8 cellular contexts compared by ENCODE assay signal in the genomic region with DNA sequence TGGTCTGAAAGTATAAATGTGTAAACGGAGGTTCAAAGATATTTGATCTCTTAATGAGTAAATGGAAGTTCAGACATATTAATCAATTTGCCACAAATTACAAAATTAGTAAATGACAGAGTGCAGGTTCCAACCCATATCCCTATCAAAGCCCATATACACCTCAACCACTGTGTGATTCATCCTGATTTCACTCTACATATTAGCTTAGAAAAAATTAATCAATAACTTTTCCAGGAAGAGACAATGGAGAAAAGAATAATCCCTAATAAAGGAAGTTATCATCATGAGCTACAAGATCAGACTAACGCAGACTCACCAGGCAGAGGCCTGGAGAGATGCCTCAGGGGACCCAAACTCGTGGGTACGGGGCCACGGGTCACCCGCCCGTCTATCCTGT.
DNase-seq lines count a peak whose midpoint lies in the region; ATAC-seq, FAIRE-seq and TF ChIP-seq lines count a peak whose summit lies in the region.
"Not testable (repeated sequence)": the region's sequence is repeated elsewhere in the genome, so short reads cannot be mapped to it uniquely, and the experiment has no call there.

No MANE protein-coding gene starts in this region.

- not testable (repeated sequence) for TF ChIP-seq POLR2A in adrenal gland (IDR thresholded peaks at IDR 0.05); endothelial cell of umbilical vein (IDR thresholded peaks at IDR 0.05; ENCODE audit: low read depth, low read length)

- ATAC-seq in natural killer cell; stimulated activated naive CD8-positive, alpha-beta T cell treated with anti-CD3 and anti-CD28 coated beads, Interleukin-15, amount 100 ng/mL, for 72 hours: not testable (repeated sequence)

- not testable (repeated sequence) for TF ChIP-seq CTCF in AG04450 (IDR thresholded peaks at IDR 0.05; ENCODE audit: low read depth, low read length); HFF-Myc (IDR thresholded peaks at IDR 0.05; ENCODE audit: low read depth, low read length, missing control alignments); adrenal gland (IDR thresholded peaks at IDR 0.05); endothelial cell of umbilical vein (IDR thresholded peaks at IDR 0.05; ENCODE audit: extremely low read depth in 1 of 2, insufficient read depth in 1 of 2, low read depth in 1 of 2, low read length in 2 of 2); natural killer cell (IDR thresholded peaks at IDR 0.05)

- WGBS in adrenal gland, 4 donors = 9 to 25% (median 13%) methylated on average over 7 of the region's 7 CpGs

- H3K9ac ChIP-seq in endothelial cell of umbilical vein (replicated peaks; ENCODE audit: extremely low read depth, insufficient read depth, low read length) (peak overlapping the region; percentile 61), iPS-20b (ENCODE audit: low read depth, low read length) (peak overlapping the region; percentile 89; the same call in 1 of the 2 replicates)

- FAIRE-seq in endothelial cell of umbilical vein (lab: Jason Lieb, UNC) = not testable (repeated sequence)

- H3K4me1 ChIP-seq in adrenal gland (replicated peaks in 1 of 2); endothelial cell of umbilical vein (ENCODE audit: control insufficient read depth, extremely low read depth, insufficient read depth, low read length); iPS-20b (ENCODE audit: insufficient read depth, low read length): not testable (repeated sequence)

- peak overlapping the region; percentile 95 for H3K27ac Mint-ChIP-seq in T-helper 2 cell treated with Interferon-gamma antibody and Interleukin-4, amounts not matched to agents 5 μg/mL and 100 μg/mL, for 36 hours
- H3K27ac Mint-ChIP-seq in natural killer cell = peak overlapping the region; percentile 91 to 92
- H3K27ac Mint-ChIP-seq in stimulated activated naive CD8-positive, alpha-beta T cell treated with anti-CD3 and anti-CD28 coated beads, Interleukin-15, amount 100 ng/mL, for 72 hours = peak overlapping the region; percentile 97 to 100

- CTCF ChIA-PET in AG04450 (lab: Charles Lee); endothelial cell of umbilical vein (lab: Charles Lee): not testable (repeated sequence)

- H3K4me3 ChIP-seq in AG04450 (ENCODE audit: low read depth, low read length) = peak overlapping the region; percentile 74
- H3K4me3 ChIP-seq in HFF-Myc (replicated peaks; ENCODE audit: low read depth, low read length) = peak overlapping the region; percentile 73
- H3K4me3 ChIP-seq in adrenal gland = peak overlapping the region; percentile 49 to 57 (median 54)
- H3K4me3 ChIP-seq in endothelial cell of umbilical vein (replicated peaks in 1 of 3; ENCODE audit: insufficient read depth in 1 of 3, low read depth in 1 of 3, low read length in 3 of 3) = peak overlapping the region; percentile 42 to 72 (median 64)
- peak overlapping the region; percentile 93 for H3K4me3 ChIP-seq in iPS-20b (ENCODE audit: low read length)

- not testable (repeated sequence) for H3K36me3 ChIP-seq in adrenal gland (replicated peaks in 1 of 2); endothelial cell of umbilical vein (ENCODE audit: control insufficient read depth in 2 of 2, extremely low read depth in 1 of 2, insufficient read depth in 2 of 2, low read length in 2 of 2); iPS-20b (ENCODE audit: insufficient read depth, low read depth, low read length)

- H4K20me1 ChIP-seq in endothelial cell of umbilical vein (replicated peaks; ENCODE audit: control insufficient read depth, extremely low read depth, insufficient read depth, low read length) = not testable (repeated sequence)

- not testable (repeated sequence) for H3K27me3 Mint-ChIP-seq in T-helper 2 cell treated with Interferon-gamma antibody and Interleukin-4, amounts not matched to agents 5 μg/mL and 100 μg/mL, for 36 hours (ENCODE audit: low read depth); natural killer cell (ENCODE audit: low read depth in 2 of 2); stimulated activated naive CD8-positive, alpha-beta T cell treated with anti-CD3 and anti-CD28 coated beads, Interleukin-15, amount 100 ng/mL, for 72 hours

- not testable (repeated sequence) for BruUV-seq in endothelial cell of umbilical vein (replicated peaks; lab: Mats Ljungman, UMichigan)

- H3K4me2 ChIP-seq in endothelial cell of umbilical vein (ENCODE audit: insufficient read depth, low read length) = peak overlapping the region; percentile 72

- DNase-seq in AG04450 (ENCODE audit: low read depth, low spot score); HFF-Myc (ENCODE audit: extremely low read depth, low read depth); T-helper 2 cell treated with Interferon-gamma antibody and Interleukin-4, amounts not matched to agents 5 μg/mL and 100 μg/mL, for 36 hours (ENCODE audit: low spot score); adrenal gland; endothelial cell of umbilical vein (ENCODE audit: low read depth, low spot score); natural killer cell; stimulated activated naive CD8-positive, alpha-beta T cell treated with anti-CD3 and anti-CD28 coated beads, Interleukin-15, amount 100 ng/mL, for 72 hours: not testable (repeated sequence)

- intact Hi-C loops in adrenal gland (cut with DNase I); endothelial cell of umbilical vein (cut with micrococcal nuclease); natural killer cell (cut with micrococcal nuclease): not testable (repeated sequence)

- peaks cover 23% of the 10 kb centered on the region for H3K36me3 Mint-ChIP-seq in T-helper 2 cell treated with Interferon-gamma antibody and Interleukin-4, amounts not matched to agents 5 μg/mL and 100 μg/mL, for 36 hours (ENCODE audit: low read depth)
- not testable (repeated sequence) for H3K36me3 Mint-ChIP-seq in natural killer cell

- H3K27me3 ChIP-seq in AG04450 (ENCODE audit: control insufficient read depth, insufficient read depth, low read length); adrenal gland; endothelial cell of umbilical vein (ENCODE audit: control insufficient read depth in 2 of 2, insufficient read depth in 2 of 2, low read length in 2 of 2); iPS-20b (ENCODE audit: insufficient read depth, low read length): not testable (repeated sequence)

- H3K27ac ChIP-seq in AG04450 (ENCODE audit: low read depth, low read length) (peak overlapping the region; percentile 78), adrenal gland (peak overlapping the region in 4 of 5 donors; percentile 30 to 71 (median 52)), endothelial cell of umbilical vein (ENCODE audit: insufficient read depth, low read depth, low read length) (peak overlapping the region; percentile 51)
- not testable (repeated sequence) for H3K27ac ChIP-seq in iPS-20b (ENCODE audit: low read length)

- not testable (repeated sequence) for H3K9me1 ChIP-seq in endothelial cell of umbilical vein (replicated peaks; ENCODE audit: control insufficient read depth, extremely low read depth, insufficient read depth, low read length)

- H2AFZ ChIP-seq in endothelial cell of umbilical vein (ENCODE audit: low read depth, low read length) = peak overlapping the region; percentile 87

- dilution Hi-C loops in endothelial cell of umbilical vein (cut with MboI; ENCODE audit: extremely low pct_ligation_motif_present, low sequenced_read_pairs) = not testable (repeated sequence)

- peak overlapping the region; percentile 100 for H3K4me3 Mint-ChIP-seq in T-helper 2 cell treated with Interferon-gamma antibody and Interleukin-4, amounts not matched to agents 5 μg/mL and 100 μg/mL, for 36 hours
- peak overlapping the region; percentile 97 for H3K4me3 Mint-ChIP-seq in natural killer cell
- H3K4me3 Mint-ChIP-seq in stimulated activated naive CD8-positive, alpha-beta T cell treated with anti-CD3 and anti-CD28 coated beads, Interleukin-15, amount 100 ng/mL, for 72 hours = peak overlapping the region; percentile 98

- not testable (repeated sequence) for H3K79me2 ChIP-seq in endothelial cell of umbilical vein (ENCODE audit: control insufficient read depth, insufficient read depth, low read length)

- not testable (repeated sequence) for H3K9me3 ChIP-seq in AG04450 (ENCODE audit: control insufficient read depth, insufficient read depth, low read length); adrenal gland (replicated peaks in 1 of 3); endothelial cell of umbilical vein (replicated peaks; ENCODE audit: control insufficient read depth, insufficient read depth, low read length); iPS-20b (ENCODE audit: insufficient read depth, low read depth, low read length)

- H3K4me1 Mint-ChIP-seq in T-helper 2 cell treated with Interferon-gamma antibody and Interleukin-4, amounts not matched to agents 5 μg/mL and 100 μg/mL, for 36 hours (ENCODE audit: low read depth) = peaks cover 24% of the 10 kb centered on the region
- H3K4me1 Mint-ChIP-seq in natural killer cell = peaks cover 31 to 36% of the 10 kb centered on the region in 2 donors
- peaks cover 24% of the 10 kb centered on the region for H3K4me1 Mint-ChIP-seq in stimulated activated naive CD8-positive, alpha-beta T cell treated with anti-CD3 and anti-CD28 coated beads, Interleukin-15, amount 100 ng/mL, for 72 hours

- POLR2A ChIA-PET in AG04450 (lab: Yijun Ruan, JAX) = interaction anchor here (1.4 kb wide), 1 partner anchor 39 kb away, joined by 11 read pairs; no protein-coding TSS in a partner anchor
- POLR2A ChIA-PET in endothelial cell of umbilical vein (lab: Charles Lee) = not testable (repeated sequence)

- H3K9me3 Mint-ChIP-seq in T-helper 2 cell treated with Interferon-gamma antibody and Interleukin-4, amounts not matched to agents 5 μg/mL and 100 μg/mL, for 36 hours; natural killer cell: not testable (repeated sequence)
- peaks cover 9 to 19% of the 10 kb centered on the region in 2 donors for H3K9me3 Mint-ChIP-seq in stimulated activated naive CD8-positive, alpha-beta T cell treated with anti-CD3 and anti-CD28 coated beads, Interleukin-15, amount 100 ng/mL, for 72 hours
